In the genomic region with DNA sequence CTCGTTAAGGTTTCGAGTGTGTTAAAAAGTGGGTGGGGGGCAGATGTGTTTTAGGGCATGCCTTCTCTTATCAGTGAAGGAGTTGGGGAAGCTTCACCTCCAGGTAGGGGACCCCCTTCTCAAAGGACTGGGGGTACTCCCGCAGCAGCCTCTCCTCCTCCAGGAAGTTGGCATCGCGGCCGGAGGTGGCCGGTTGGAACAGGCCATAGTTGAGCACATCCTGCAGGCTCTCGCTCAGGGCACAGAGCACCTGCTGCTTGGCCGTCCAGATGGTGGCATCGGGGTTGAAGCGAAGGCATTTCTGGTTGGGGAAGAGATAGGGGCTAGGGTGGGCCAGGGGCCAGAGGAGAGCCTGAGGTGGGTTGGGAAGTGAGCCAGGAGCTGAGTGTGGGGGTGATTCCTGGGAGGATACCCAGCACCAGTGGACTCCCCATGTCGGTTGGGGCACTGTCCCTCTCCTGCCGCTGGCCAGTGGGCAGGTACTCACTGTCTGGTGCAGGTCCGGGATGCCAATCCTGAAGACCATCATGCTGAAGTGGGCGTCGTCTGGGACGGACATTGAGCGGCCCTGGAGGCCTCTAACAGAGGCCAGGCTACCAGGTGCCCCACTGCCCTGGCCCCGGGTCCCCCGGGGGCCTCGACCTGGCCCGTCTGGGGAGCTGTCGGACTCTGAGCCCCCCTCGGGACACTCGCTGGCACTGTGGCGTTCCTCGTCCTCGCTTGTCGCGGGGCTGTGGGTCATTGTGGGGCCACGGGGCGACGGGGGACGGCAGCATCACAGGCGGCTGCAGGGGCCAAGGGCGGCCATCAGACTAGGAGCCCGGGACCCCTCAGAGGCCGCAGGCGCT, we compare ENCODE assay signal across 25 cellular contexts. TPM values are rescaled to one million over a fixed set of nuclear protein-coding genes. Genes with fewer than 3 reads are reported as not detected.
"Had no signal": no experiment of that assay in that cellular context is flagged by ENCODE, and none has a peak within 500 bp of the region (broad histone marks: within the 10 kb centered on the region; RNA-seq: fewer than 3 reads in every experiment).

No MANE protein-coding gene starts in this region.

- H3K27me3 ChIP-seq: ovary had no signal

- H3K4me1 Mint-ChIP-seq: endodermal cell had no signal

- H3K4me3 ChIP-seq: colonic mucosa, gastrocnemius medialis, heart right ventricle, mucosa of descending colon, ovary, right atrium auricular region, stomach had no signal

- H3K36me3 ChIP-seq: colonic mucosa, gastrocnemius medialis, heart right ventricle, ovary, right atrium auricular region, stomach had no signal

- H3K27ac Mint-ChIP-seq: endodermal cell, natural killer cell had no signal

- FAIRE-seq: islet of Langerhans, small intestine, urothelium cell line had no signal

- ATAC-seq: esophagus mucosa, gastrocnemius medialis, heart right ventricle, left lobe of liver, mucosa of descending colon, natural killer cell had no signal

- H3K4me1 ChIP-seq: colonic mucosa had no signal

- H3K36me3 Mint-ChIP-seq: natural killer cell had no signal

- H3K27ac ChIP-seq: colonic mucosa, gastrocnemius medialis, heart right ventricle, ovary, right atrium auricular region, stomach had no signal

- DNase-seq: colonic mucosa; dermis blood vessel endothelial cell; effector CD4-positive, alpha-beta T cell; endodermal cell; gastrocnemius medialis; heart right ventricle; mammary epithelial cell; natural killer cell; ovary; small intestine; stimulated activated CD4-positive, alpha-beta T cell treated with anti-CD3 and anti-CD28 coated beads, Interleukin-12 subunit alpha, Interleukin-12 subunit beta, amount 100 ng/mL, for 4 hours; stimulated activated naive CD4-positive, alpha-beta T cell; stomach; trophoblast cell had no signal

- H3K9me3 ChIP-seq: colonic mucosa, gastrocnemius medialis, heart right ventricle, mucosa of descending colon, ovary, right atrium auricular region, stomach had no signal

- H3K9me3 Mint-ChIP-seq: endodermal cell, natural killer cell had no signal

RNA-seq across cellular contexts. Expression of a gene that starts 53.9 kb away (rescaled TPM):
- total RNA-seq: cerebellum, colonic mucosa, dermis blood vessel endothelial cell, endodermal cell, esophagus mucosa, fibroblast of lung, gastrocnemius medialis, heart right ventricle, left lobe of liver, lower leg skin, mammary epithelial cell, mesenteric fat pad, mucosa of descending colon, natural killer cell, ovary, posterior vena cava, right atrium auricular region, stomach had no signal
- polyA plus RNA-seq: fibroblast of lung, heart right ventricle, mammary epithelial cell, ovary, small intestine, stomach had no signal
